In the genomic region with DNA sequence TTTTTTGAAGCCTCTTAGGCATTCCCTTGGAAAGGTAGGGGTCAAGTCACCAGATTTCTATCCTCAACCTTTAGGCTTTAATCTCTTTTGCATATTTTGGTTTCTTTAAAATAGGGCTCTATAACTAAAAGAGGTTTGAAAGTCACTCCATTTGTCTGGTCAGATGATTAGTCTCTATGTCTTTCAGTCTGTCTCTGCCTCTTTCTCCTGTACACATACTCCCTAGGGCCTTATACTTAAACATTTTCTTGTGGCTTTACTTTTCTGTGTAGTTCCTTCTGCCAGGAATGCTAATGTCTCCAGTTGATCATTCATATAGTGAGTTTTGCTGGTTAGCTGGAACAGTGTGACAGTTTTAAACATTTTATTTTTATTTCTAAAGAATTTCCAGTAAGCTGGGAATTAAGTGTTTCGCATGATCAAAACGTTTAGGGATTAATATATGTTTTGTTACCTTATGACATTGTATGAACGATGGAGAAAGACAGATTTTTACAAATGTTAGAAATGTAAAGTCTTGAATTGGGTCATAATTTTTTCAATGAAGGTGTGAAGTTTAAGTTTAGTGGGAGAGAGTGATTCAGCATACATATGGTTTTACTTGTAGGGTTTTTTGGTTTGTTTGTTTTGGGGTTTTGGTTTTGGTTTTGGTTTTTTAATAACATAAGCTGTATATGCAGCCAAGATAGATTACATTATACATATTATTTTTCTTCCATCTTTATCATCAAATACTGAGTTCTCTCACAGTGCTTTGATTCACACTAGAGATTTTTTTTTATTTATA, we compare ENCODE assay signal across 12 cellular contexts.
DNase-seq lines count a peak whose midpoint lies in the region; ATAC-seq and TF ChIP-seq lines count a peak whose summit lies in the region.
"Had no signal": no experiment of that assay in that cellular context is flagged by ENCODE, and none has a peak within 500 bp of the region (broad histone marks: within the 10 kb centered on the region; RNA-seq: fewer than 3 reads in every experiment).

No MANE protein-coding gene starts in this region.

- no peaks in the 10 kb centered on the region for H3K27me3 Mint-ChIP-seq in CD8-positive, alpha-beta T cell (ENCODE audit: low read depth)
- H3K27me3 Mint-ChIP-seq in WTC11 (ENCODE audit: low read depth) (no peaks in the 10 kb centered on the region), naive B cell (no peaks in the 10 kb centered on the region)
- H3K27me3 Mint-ChIP-seq: CD4-positive, CD25-positive, alpha-beta regulatory T cell; dendritic cell treated with granulocyte-macrophage colony-stimulating factor and Interleukin-4, amounts not matched to agents 40 ng/mL and 50 ng/mL, for 4 days had no signal

- peak overlapping the region; percentile 69 for H3K27ac Mint-ChIP-seq in CD8-positive, alpha-beta T cell
- H3K27ac Mint-ChIP-seq in WTC11 (0 out of 2 replicates have a peak overlapping the region, but pooled peaks have one; percentile 26), naive B cell (peak overlapping the region; percentile 23 to 97 (median 80))

- no peaks in the 10 kb centered on the region for H3K9me3 Mint-ChIP-seq in CD8-positive, alpha-beta T cell
- no peaks in the 10 kb centered on the region for H3K9me3 Mint-ChIP-seq in WTC11
- no peaks in the 10 kb centered on the region for H3K9me3 Mint-ChIP-seq in naive B cell
- H3K9me3 Mint-ChIP-seq: dendritic cell treated with granulocyte-macrophage colony-stimulating factor and Interleukin-4, amounts not matched to agents 40 ng/mL and 50 ng/mL, for 4 days had no signal

- no peaks in the 10 kb centered on the region for H3K36me3 ChIP-seq in CD8-positive, alpha-beta T cell (ENCODE audit: insufficient read depth, low read length)
- H3K36me3 ChIP-seq: thyroid gland had no signal

- no peak for DNase-seq in CD8-positive, alpha-beta T cell
- no peak for DNase-seq in WTC11 (ENCODE audit: low spot score)
- DNase-seq in naive B cell, result no peak
- DNase-seq in GM19240 (ENCODE audit: insufficient read length, low spot score), result no peak
- DNase-seq in COR-L47 (lab: John Stamatoyannopoulos, UW), result no peak
- DNase-seq: thyroid gland had no signal

- no peaks in the 10 kb centered on the region for H3K9me3 ChIP-seq in CD8-positive, alpha-beta T cell (ENCODE audit: low read length)
- H3K9me3 ChIP-seq: ascending aorta, esophagus muscularis mucosa, thyroid gland had no signal

- H3K27me3 ChIP-seq in CD8-positive, alpha-beta T cell (ENCODE audit: insufficient read depth, low read length), result no peaks in the 10 kb centered on the region
- H3K27me3 ChIP-seq: ascending aorta, esophagus muscularis mucosa, thyroid gland had no signal

- no peaks in the 10 kb centered on the region for H3K4me1 ChIP-seq in CD8-positive, alpha-beta T cell (ENCODE audit: insufficient read depth, low read length)
- H3K4me1 ChIP-seq: ascending aorta, esophagus muscularis mucosa had no signal

- POLR2A ChIA-PET in CD8-positive, alpha-beta T cell (lab: Charles Lee), result no interaction called here
- POLR2A ChIA-PET in WTC11 (lab: Charles Lee), result no interaction called here

- H3K4me1 Mint-ChIP-seq in CD8-positive, alpha-beta T cell (ENCODE audit: low read depth), result peaks cover 38% of the 10 kb centered on the region
- H3K4me1 Mint-ChIP-seq in WTC11 (peaks cover 39% of the 10 kb centered on the region), naive B cell (peaks cover 47 to 88% (median 62%) of the 10 kb centered on the region in 3 donors)

- CTCF ChIA-PET in CD8-positive, alpha-beta T cell (lab: Charles Lee), result no interaction called here
- CTCF ChIA-PET in WTC11 (lab: Charles Lee), result interaction anchor here (0.9 kb wide), 1 partner anchor 41 kb away, joined by 4 read pairs; no protein-coding TSS in a partner anchor

- TF ChIP-seq CTCF in CD8-positive, alpha-beta T cell (IDR thresholded peaks at IDR 0.05), result no peak
- TF ChIP-seq CTCF in WTC11 (IDR thresholded peaks at IDR 0.05), result no peak

- no peak for ATAC-seq in CD8-positive, alpha-beta T cell
- ATAC-seq in GM21825 (IDR thresholded peaks at IDR 0.05; ENCODE audit: unreplicated experiment) (peak; percentile 31), WTC11 (no peak), naive B cell (ENCODE audit: low read depth in 2 of 2) (peak; percentile 34 to 38), GM19455 (IDR thresholded peaks at IDR 0.05; ENCODE audit: unreplicated experiment) (no peak)

- no peak overlapping the region for H3K4me3 Mint-ChIP-seq in CD8-positive, alpha-beta T cell
- H3K4me3 Mint-ChIP-seq in WTC11 (no peak overlapping the region), naive B cell (peak overlapping the region; percentile 0 to 74 (median 62))
- H3K4me3 Mint-ChIP-seq: CD4-positive, CD25-positive, alpha-beta regulatory T cell; dendritic cell treated with granulocyte-macrophage colony-stimulating factor and Interleukin-4, amounts not matched to agents 40 ng/mL and 50 ng/mL, for 4 days had no signal

- peaks cover 31% of the 10 kb centered on the region for H3K36me3 Mint-ChIP-seq in CD8-positive, alpha-beta T cell
- H3K36me3 Mint-ChIP-seq in WTC11, result peaks cover 3% of the 10 kb centered on the region
- H3K36me3 Mint-ChIP-seq in naive B cell, result peaks cover 26 to 36% of the 10 kb centered on the region in 2 donors

- H3K4me3 ChIP-seq in CD8-positive, alpha-beta T cell (ENCODE audit: low read depth, low read length), result no peak overlapping the region
- H3K4me3 ChIP-seq: ascending aorta, esophagus muscularis mucosa, thyroid gland had no signal

- H3K27ac ChIP-seq in CD8-positive, alpha-beta T cell (ENCODE audit: low read depth, low read length), result no peak overlapping the region
- H3K27ac ChIP-seq: ascending aorta, esophagus muscularis mucosa, thyroid gland had no signal

- intact Hi-C loops in CD8-positive, alpha-beta T cell (cut with DNase I, micrococcal nuclease), result no loop called here

TF ChIP-seq in WTC11, 78 proteins besides CTCF, POLR2A, EP300 and RAD21:
- TF ChIP-seq NFYB (CRISPR knock-in tag; conservative IDR thresholded peaks at IDR 0.05; ENCODE audit: low read depth) (no peak), TEAD1 (CRISPR knock-in tag; IDR thresholded peaks at IDR 0.05) (no peak), GABPB1 (CRISPR knock-in tag; IDR thresholded peaks at IDR 0.05) (no peak), ZNF219 (CRISPR knock-in tag; IDR thresholded peaks at IDR 0.05; ENCODE audit: borderline replicate concordance) (no peak), HMGA2 (CRISPR knock-in tag; IDR thresholded peaks at IDR 0.05) (no peak), GTF2I (CRISPR knock-in tag; conservative IDR thresholded peaks at IDR 0.05) (no peak), JAZF1 (CRISPR knock-in tag; IDR thresholded peaks at IDR 0.05) (no peak)
- TF ChIP-seq, protein P1, sequence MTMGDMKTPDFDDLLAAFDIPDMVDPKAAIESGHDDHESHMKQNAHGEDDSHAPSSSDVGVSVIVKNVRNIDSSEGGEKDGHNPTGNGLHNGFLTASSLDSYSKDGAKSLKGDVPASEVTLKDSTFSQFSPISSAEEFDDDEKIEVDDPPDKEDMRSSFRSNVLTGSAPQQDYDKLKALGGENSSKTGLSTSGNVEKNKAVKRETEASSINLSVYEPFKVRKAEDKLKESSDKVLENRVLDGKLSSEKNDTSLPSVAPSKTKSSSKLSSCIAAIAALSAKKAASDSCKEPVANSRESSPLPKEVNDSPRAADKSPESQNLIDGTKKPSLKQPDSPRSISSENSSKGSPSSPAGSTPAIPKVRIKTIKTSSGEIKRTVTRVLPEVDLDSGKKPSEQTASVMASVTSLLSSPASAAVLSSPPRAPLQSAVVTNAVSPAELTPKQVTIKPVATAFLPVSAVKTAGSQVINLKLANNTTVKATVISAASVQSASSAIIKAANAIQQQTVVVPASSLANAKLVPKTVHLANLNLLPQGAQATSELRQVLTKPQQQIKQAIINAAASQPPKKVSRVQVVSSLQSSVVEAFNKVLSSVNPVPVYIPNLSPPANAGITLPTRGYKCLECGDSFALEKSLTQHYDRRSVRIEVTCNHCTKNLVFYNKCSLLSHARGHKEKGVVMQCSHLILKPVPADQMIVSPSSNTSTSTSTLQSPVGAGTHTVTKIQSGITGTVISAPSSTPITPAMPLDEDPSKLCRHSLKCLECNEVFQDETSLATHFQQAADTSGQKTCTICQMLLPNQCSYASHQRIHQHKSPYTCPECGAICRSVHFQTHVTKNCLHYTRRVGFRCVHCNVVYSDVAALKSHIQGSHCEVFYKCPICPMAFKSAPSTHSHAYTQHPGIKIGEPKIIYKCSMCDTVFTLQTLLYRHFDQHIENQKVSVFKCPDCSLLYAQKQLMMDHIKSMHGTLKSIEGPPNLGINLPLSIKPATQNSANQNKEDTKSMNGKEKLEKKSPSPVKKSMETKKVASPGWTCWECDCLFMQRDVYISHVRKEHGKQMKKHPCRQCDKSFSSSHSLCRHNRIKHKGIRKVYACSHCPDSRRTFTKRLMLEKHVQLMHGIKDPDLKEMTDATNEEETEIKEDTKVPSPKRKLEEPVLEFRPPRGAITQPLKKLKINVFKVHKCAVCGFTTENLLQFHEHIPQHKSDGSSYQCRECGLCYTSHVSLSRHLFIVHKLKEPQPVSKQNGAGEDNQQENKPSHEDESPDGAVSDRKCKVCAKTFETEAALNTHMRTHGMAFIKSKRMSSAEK (CRISPR knock-in tag; IDR thresholded peaks at IDR 0.05; ENCODE audit: borderline replicate concordance), result no peak
- TF ChIP-seq, protein P2, sequence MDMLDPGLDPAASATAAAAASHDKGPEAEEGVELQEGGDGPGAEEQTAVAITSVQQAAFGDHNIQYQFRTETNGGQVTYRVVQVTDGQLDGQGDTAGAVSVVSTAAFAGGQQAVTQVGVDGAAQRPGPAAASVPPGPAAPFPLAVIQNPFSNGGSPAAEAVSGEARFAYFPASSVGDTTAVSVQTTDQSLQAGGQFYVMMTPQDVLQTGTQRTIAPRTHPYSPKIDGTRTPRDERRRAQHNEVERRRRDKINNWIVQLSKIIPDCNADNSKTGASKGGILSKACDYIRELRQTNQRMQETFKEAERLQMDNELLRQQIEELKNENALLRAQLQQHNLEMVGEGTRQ (CRISPR knock-in tag; IDR thresholded peaks at IDR 0.05), result no peak

Comparison
In these comparisons a context has a peak if more than half of its experiments do, and no peak if none do; other contexts are left out.
1. ATAC-seq: peak in GM21825 (single experiment) and naive B cell (2 of 2); none in CD8-positive, alpha-beta T cell (single experiment), WTC11 (single experiment) and GM19455 (single experiment).
2. H3K27ac Mint-ChIP-seq: peak in every context shown above with its lines; median percentile 80 in naive B cell; 69 in CD8-positive, alpha-beta T cell; 26 in WTC11.
3. H3K4me3 Mint-ChIP-seq: peak in naive B cell (8 of 8); none in CD8-positive, alpha-beta T cell (single experiment) and WTC11 (single experiment).